ENCODE assay signal across 10 cellular contexts in the genomic region with DNA sequence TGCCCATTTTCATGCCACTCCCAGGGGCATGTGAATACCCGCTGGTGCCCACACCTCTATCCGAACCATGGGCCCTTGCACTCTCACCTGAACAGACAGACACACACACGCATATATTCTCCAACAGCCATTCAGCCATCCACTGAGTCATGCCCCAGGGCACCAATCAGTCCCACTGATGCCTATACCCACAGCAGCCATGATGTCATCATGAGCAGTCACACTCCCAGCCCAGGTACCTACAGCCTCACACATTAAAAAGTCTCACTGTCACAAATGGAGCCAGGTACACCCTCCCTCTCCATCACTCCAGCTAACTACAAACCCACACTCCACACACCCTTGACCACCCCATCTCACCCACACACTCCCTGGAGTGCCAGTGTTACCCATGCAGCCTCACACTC. TPM values are rescaled to one million over a fixed set of nuclear protein-coding genes. Genes with fewer than 3 reads are reported as not detected.
A peak's percentile ranks its signal among the peaks of the same experiment; 100 is the strongest.
DNase-seq lines count a peak whose midpoint lies in the region; ATAC-seq and TF ChIP-seq lines count a peak whose summit lies in the region.
"Had no signal": no experiment of that assay in that cellular context is flagged by ENCODE, and none has a peak within 500 bp of the region (broad histone marks: within the 10 kb centered on the region; RNA-seq: fewer than 3 reads in every experiment).

No MANE protein-coding gene starts in this region.

- POLR2A ChIA-PET in naive thymus-derived CD8-positive, alpha-beta T cell (lab: Charles Lee): interaction anchor here (1.0 to 25.4 kb wide), 3 partner anchors 9 to 22 kb away, joined by 4 to 1679 read pairs (median 5); partner anchors contain the start of genes C10orf105 and VSIR

- H3K4me1 Mint-ChIP-seq in activated naive CD4-positive, alpha-beta T cell treated with anti-CD3 and anti-CD28 coated beads, Interleukin-2, amount 10 ng/mL, durations not matched to agents 7 days and 5 days: peaks cover 88% of the 10 kb centered on the region
- H3K4me1 Mint-ChIP-seq in naive thymus-derived CD8-positive, alpha-beta T cell: peaks cover 47 to 95% (median 89%) of the 10 kb centered on the region in 4 donors

- no peaks in the 10 kb centered on the region for H3K27me3 Mint-ChIP-seq in activated naive CD4-positive, alpha-beta T cell treated with anti-CD3 and anti-CD28 coated beads, Interleukin-2, amount 10 ng/mL, durations not matched to agents 7 days and 5 days
- H3K27me3 Mint-ChIP-seq in naive thymus-derived CD8-positive, alpha-beta T cell: no peaks in the 10 kb centered on the region

- no peak overlapping the region for H3K4me3 Mint-ChIP-seq in activated naive CD4-positive, alpha-beta T cell treated with anti-CD3 and anti-CD28 coated beads, Interleukin-2, amount 10 ng/mL, durations not matched to agents 7 days and 5 days
- peak overlapping the region in 9 of 10 donors; percentile 43 to 84 (median 64) for H3K4me3 Mint-ChIP-seq in naive thymus-derived CD8-positive, alpha-beta T cell

- CTCF ChIA-PET in activated naive CD4-positive, alpha-beta T cell treated with anti-CD3 and anti-CD28 coated beads, Interleukin-2, amount 10 ng/mL, durations not matched to agents 7 days and 5 days (lab: Charles Lee): interaction anchor here (1.0 to 1.3 kb wide), 2 partner anchors 9 to 12 kb away, joined by 3 to 6 read pairs; no protein-coding TSS in a partner anchor

- peak overlapping the region; percentile 70 for H3K27ac Mint-ChIP-seq in activated naive CD4-positive, alpha-beta T cell treated with anti-CD3 and anti-CD28 coated beads, Interleukin-2, amount 10 ng/mL, durations not matched to agents 7 days and 5 days
- H3K27ac Mint-ChIP-seq in naive thymus-derived CD8-positive, alpha-beta T cell: peak overlapping the region; percentile 86 to 98 (median 91)

- DNase-seq in stimulated activated naive CD4-positive, alpha-beta T cell treated with Interleukin-2 at 50 U/mL for 16 hours (lab: John Stamatoyannopoulos, UW): peak; percentile 51
- no peak for DNase-seq in stimulated activated naive CD4-positive, alpha-beta T cell (lab: John Stamatoyannopoulos, UW)
- no peak for DNase-seq in activated naive CD4-positive, alpha-beta T cell treated with anti-CD3 and anti-CD28 coated beads, Interleukin-2, amount 10 ng/mL, durations not matched to agents 7 days and 5 days
- no peak for DNase-seq in naive thymus-derived CD8-positive, alpha-beta T cell
- DNase-seq in G401 (ENCODE audit: low spot score) (no peak), DMS79 treated with DMSO at 0.1 percent for 48 hours (lab: John Stamatoyannopoulos, UW) (no peak), cerebellar nuclear complex (lab: John Stamatoyannopoulos, UW) (no peak)
- DNase-seq: aorta, RPMI8226 had no signal

- peaks cover 68% of the 10 kb centered on the region for H3K36me3 Mint-ChIP-seq in activated naive CD4-positive, alpha-beta T cell treated with anti-CD3 and anti-CD28 coated beads, Interleukin-2, amount 10 ng/mL, durations not matched to agents 7 days and 5 days
- H3K36me3 Mint-ChIP-seq in naive thymus-derived CD8-positive, alpha-beta T cell: peaks cover 0 to 70% (median 14%) of the 10 kb centered on the region in 3 donors

- no peaks in the 10 kb centered on the region for H3K9me3 Mint-ChIP-seq in activated naive CD4-positive, alpha-beta T cell treated with anti-CD3 and anti-CD28 coated beads, Interleukin-2, amount 10 ng/mL, durations not matched to agents 7 days and 5 days
- no peaks in the 10 kb centered on the region for H3K9me3 Mint-ChIP-seq in naive thymus-derived CD8-positive, alpha-beta T cell

- peak in 1 of 2 donors; percentile 13 for ATAC-seq in naive thymus-derived CD8-positive, alpha-beta T cell
- no peak for ATAC-seq in SK-N-SH treated with all-trans-retinoic acid at 6 μM for 48 hours

- in situ Hi-C loops in G401 (cut with HindIII; ENCODE audit: low sequenced_read_pairs): no loop called here

TF ChIP-seq in SK-N-SH treated with all-trans-retinoic acid at 6 μM for 48 hours, 23 proteins besides CTCF, POLR2A, EP300 and RAD21:
- TF ChIP-seq ESRRG (CRISPR knock-in tag; IDR thresholded peaks at IDR 0.05): no peak
- TF ChIP-seq ZNF70 (CRISPR knock-in tag; IDR thresholded peaks at IDR 0.05): no peak
- TF ChIP-seq ZFP30 (CRISPR knock-in tag; IDR thresholded peaks at IDR 0.05): no peak
- TF ChIP-seq ZFP3 (CRISPR knock-in tag; IDR thresholded peaks at IDR 0.05): no peak
- TF ChIP-seq ZNF8 (CRISPR knock-in tag; IDR thresholded peaks at IDR 0.05): no peak
- TF ChIP-seq ARNTL (CRISPR knock-in tag; IDR thresholded peaks at IDR 0.05; ENCODE audit: borderline replicate concordance, low read depth): no peak
- no peak for TF ChIP-seq SNAI2 (CRISPR knock-in tag; IDR thresholded peaks at IDR 0.05)
- TF ChIP-seq BACH2 (CRISPR knock-in tag; IDR thresholded peaks at IDR 0.05; ENCODE audit: borderline replicate concordance): no peak
- TF ChIP-seq, protein P1, sequence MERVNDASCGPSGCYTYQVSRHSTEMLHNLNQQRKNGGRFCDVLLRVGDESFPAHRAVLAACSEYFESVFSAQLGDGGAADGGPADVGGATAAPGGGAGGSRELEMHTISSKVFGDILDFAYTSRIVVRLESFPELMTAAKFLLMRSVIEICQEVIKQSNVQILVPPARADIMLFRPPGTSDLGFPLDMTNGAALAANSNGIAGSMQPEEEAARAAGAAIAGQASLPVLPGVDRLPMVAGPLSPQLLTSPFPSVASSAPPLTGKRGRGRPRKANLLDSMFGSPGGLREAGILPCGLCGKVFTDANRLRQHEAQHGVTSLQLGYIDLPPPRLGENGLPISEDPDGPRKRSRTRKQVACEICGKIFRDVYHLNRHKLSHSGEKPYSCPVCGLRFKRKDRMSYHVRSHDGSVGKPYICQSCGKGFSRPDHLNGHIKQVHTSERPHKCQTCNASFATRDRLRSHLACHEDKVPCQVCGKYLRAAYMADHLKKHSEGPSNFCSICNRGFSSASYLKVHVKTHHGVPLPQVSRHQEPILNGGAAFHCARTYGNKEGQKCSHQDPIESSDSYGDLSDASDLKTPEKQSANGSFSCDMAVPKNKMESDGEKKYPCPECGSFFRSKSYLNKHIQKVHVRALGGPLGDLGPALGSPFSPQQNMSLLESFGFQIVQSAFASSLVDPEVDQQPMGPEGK (CRISPR knock-in tag; IDR thresholded peaks at IDR 0.05; ENCODE audit: borderline replicate concordance): no peak
- TF ChIP-seq CSDC2 (CRISPR knock-in tag; IDR thresholded peaks at IDR 0.05): no peak
- TF ChIP-seq, protein P2, sequence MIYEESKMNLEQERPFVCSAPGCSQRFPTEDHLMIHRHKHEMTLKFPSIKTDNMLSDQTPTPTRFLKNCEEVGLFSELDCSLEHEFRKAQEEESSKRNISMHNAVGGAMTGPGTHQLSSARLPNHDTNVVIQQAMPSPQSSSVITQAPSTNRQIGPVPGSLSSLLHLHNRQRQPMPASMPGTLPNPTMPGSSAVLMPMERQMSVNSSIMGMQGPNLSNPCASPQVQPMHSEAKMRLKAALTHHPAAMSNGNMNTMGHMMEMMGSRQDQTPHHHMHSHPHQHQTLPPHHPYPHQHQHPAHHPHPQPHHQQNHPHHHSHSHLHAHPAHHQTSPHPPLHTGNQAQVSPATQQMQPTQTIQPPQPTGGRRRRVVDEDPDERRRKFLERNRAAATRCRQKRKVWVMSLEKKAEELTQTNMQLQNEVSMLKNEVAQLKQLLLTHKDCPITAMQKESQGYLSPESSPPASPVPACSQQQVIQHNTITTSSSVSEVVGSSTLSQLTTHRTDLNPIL (CRISPR knock-in tag; IDR thresholded peaks at IDR 0.05; ENCODE audit: low read depth): no peak
- TF ChIP-seq ISL1 (CRISPR knock-in tag; IDR thresholded peaks at IDR 0.05): no peak
- no peak for TF ChIP-seq RARB (CRISPR knock-in tag; IDR thresholded peaks at IDR 0.05)

RNA-seq across cellular contexts. Expression of gene VSIR, which starts 12.2 kb away (rescaled TPM):
- 100 to 1,000 TPM; 102 to 114 TPM for total RNA-seq in naive thymus-derived CD8-positive, alpha-beta T cell
- 100 to 1,000 TPM; 211 to 343 (median 262) TPM for polyA plus RNA-seq in naive thymus-derived CD8-positive, alpha-beta T cell
- total RNA-seq in G401 (2014; rRNA removed; shearing (Covaris generic)): 1.2 and 1.5 TPM in 2 replicates

RNA-seq across cellular contexts. Expression of gene C10orf105, which starts 41.5 kb away (rescaled TPM):
- under 1 TPM; 0.21 to 0.25 TPM for total RNA-seq in naive thymus-derived CD8-positive, alpha-beta T cell
- polyA plus RNA-seq in naive thymus-derived CD8-positive, alpha-beta T cell: under 1 TPM in 1 of 3 donors, not detected in 2; 0.10 TPM
- not detected in 2 replicates for total RNA-seq in G401 (2014; rRNA removed; shearing (Covaris generic))
- polyA plus RNA-seq: aorta had no signal

Comparison
In these comparisons a context has a peak if more than half of its experiments do, and no peak if none do; other contexts are left out.
1. RNA of gene VSIR, which starts 12.2 kb away (total RNA-seq): 102 to 114 TPM in naive thymus-derived CD8-positive, alpha-beta T cell; 1.2 to 1.5 TPM in G401; every median in the first group is over 10 times any median in the second.